ENCODE assay signal across 8 cellular contexts in the genomic region with DNA sequence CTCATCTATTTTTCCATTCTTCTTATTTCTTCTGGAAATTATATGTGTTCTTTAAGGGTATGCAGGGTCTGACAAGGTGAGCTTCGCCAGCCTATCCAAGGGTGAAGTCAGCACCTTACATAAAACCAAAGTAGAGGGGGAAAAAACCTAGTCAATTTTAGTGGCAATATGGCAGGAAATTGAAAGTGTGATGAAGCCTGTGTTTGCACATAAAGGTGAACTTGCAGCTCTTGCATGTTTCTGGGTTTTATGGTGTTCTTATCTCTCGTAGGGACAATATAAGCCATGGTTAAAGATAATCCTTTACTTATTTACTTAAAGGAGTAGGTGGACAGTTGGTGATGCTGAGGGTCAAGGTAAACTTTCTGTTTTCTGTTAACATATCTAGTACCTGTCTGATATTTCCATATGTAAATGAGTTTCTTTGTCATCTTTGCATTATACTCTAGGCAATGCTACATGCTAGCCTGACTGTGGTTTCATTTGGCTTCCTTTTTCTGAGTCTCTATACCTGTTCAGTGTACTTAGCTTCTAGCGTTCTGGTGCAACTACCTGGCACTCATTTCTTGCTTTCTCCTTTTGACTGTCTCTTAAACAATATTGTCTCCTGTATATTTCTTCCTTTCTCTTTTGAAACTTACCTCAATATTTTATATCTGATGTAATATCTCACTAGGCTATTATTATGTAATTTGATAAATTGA. TPM values are rescaled to one million over a fixed set of nuclear protein-coding genes. Genes with fewer than 3 reads are reported as not detected.
DNase-seq lines count a peak whose midpoint lies in the region; ATAC-seq and TF ChIP-seq lines count a peak whose summit lies in the region.

No MANE protein-coding gene starts in this region.

- H3K4me1 Mint-ChIP-seq in CD8-positive, alpha-beta T cell (ENCODE audit: low read depth): peaks cover 55% of the 10 kb centered on the region
- H3K4me1 Mint-ChIP-seq in activated CD4-positive, alpha-beta memory T cell treated with anti-CD3 and anti-CD28 coated beads for 36 hours (ENCODE audit: low read depth): peaks cover 45% of the 10 kb centered on the region
- no peaks in the 10 kb centered on the region for H3K4me1 Mint-ChIP-seq in neural progenitor cell

- H3K27ac Mint-ChIP-seq in CD8-positive, alpha-beta T cell: peak overlapping the region; percentile 70
- peak overlapping the region; percentile 76 for H3K27ac Mint-ChIP-seq in activated CD4-positive, alpha-beta memory T cell treated with anti-CD3 and anti-CD28 coated beads for 36 hours
- H3K27ac Mint-ChIP-seq in neural progenitor cell: no peak overlapping the region

- TF ChIP-seq CTCF in CD8-positive, alpha-beta T cell (IDR thresholded peaks at IDR 0.05): no peak
- no peak for TF ChIP-seq CTCF in neural progenitor cell (IDR thresholded peaks at IDR 0.05)

- peaks cover 52% of the 10 kb centered on the region for H3K79me2 ChIP-seq in neural progenitor cell (ENCODE audit: low read depth)

- H3K9me3 Mint-ChIP-seq in CD8-positive, alpha-beta T cell: peaks cover 11% of the 10 kb centered on the region
- H3K9me3 Mint-ChIP-seq in activated CD4-positive, alpha-beta memory T cell treated with anti-CD3 and anti-CD28 coated beads for 36 hours: peaks cover 6% of the 10 kb centered on the region
- H3K9me3 Mint-ChIP-seq in neural progenitor cell: peaks cover 13% of the 10 kb centered on the region

- H4K20me1 ChIP-seq in neural progenitor cell (ENCODE audit: low read depth): no peaks in the 10 kb centered on the region

- no peak overlapping the region for H3K27ac ChIP-seq in CD8-positive, alpha-beta T cell (ENCODE audit: low read depth, low read length)
- no peak overlapping the region for H3K27ac ChIP-seq in neural progenitor cell

- H3K36me3 Mint-ChIP-seq in CD8-positive, alpha-beta T cell: peaks cover 28% of the 10 kb centered on the region
- H3K36me3 Mint-ChIP-seq in activated CD4-positive, alpha-beta memory T cell treated with anti-CD3 and anti-CD28 coated beads for 36 hours: peaks cover 24% of the 10 kb centered on the region
- H3K36me3 Mint-ChIP-seq in neural progenitor cell: peaks cover 2% of the 10 kb centered on the region

- intact Hi-C loops in CD8-positive, alpha-beta T cell (cut with DNase I, micrococcal nuclease): no loop called here
- intact Hi-C loops in activated CD4-positive, alpha-beta memory T cell treated with anti-CD3 and anti-CD28 coated beads for 36 hours (cut with micrococcal nuclease): loop anchor here (1.0 to 5.0 kb wide), 6 partner anchors 9 to 401 kb away; no protein-coding TSS in a partner anchor
- intact Hi-C loops in cardiac septum (cut with DNase I): no loop called here

- H3K9ac ChIP-seq in neural progenitor cell: no peak overlapping the region

- no peak overlapping the region for H3K4me2 ChIP-seq in neural progenitor cell

- H3K4me1 ChIP-seq in CD8-positive, alpha-beta T cell (ENCODE audit: insufficient read depth, low read length): peaks cover 45% of the 10 kb centered on the region
- H3K4me1 ChIP-seq in neural progenitor cell: no peaks in the 10 kb centered on the region

- POLR2A ChIA-PET in CD8-positive, alpha-beta T cell (lab: Charles Lee): interaction anchor here (1.3 kb wide), 1 partner anchor 32 kb away, joined by 3 read pairs; no protein-coding TSS in a partner anchor
- POLR2A ChIA-PET in activated CD4-positive, alpha-beta memory T cell treated with anti-CD3 and anti-CD28 coated beads for 36 hours (lab: Charles Lee): interaction anchor here (0.5 to 4.0 kb wide), 3 partner anchors 29 to 56 kb away, joined by 3 to 25 read pairs (median 14); partner anchors contain the start of gene CCDC91

- DNase-seq in CD8-positive, alpha-beta T cell: no peak
- peak; percentile 16 for DNase-seq in activated CD4-positive, alpha-beta memory T cell treated with anti-CD3 and anti-CD28 coated beads for 36 hours
- no peak for DNase-seq in cardiac septum (ENCODE audit: low spot score)
- no peak for DNase-seq in NCI-H1092 (lab: John Stamatoyannopoulos, UW)
- no peak for DNase-seq in neural progenitor cell (ENCODE audit: low spot score)
- no peak for DNase-seq in kidney glomerular epithelial cell (lab: John Stamatoyannopoulos, UW)

- no peaks in the 10 kb centered on the region for H3K9me3 ChIP-seq in CD8-positive, alpha-beta T cell (ENCODE audit: low read length)
- no peaks in the 10 kb centered on the region for H3K9me3 ChIP-seq in neural progenitor cell (ENCODE audit: low read depth)

- H3K4me3 ChIP-seq in CD8-positive, alpha-beta T cell (ENCODE audit: low read depth, low read length): no peak overlapping the region
- no peak overlapping the region for H3K4me3 ChIP-seq in neural progenitor cell

- CTCF ChIA-PET in CD8-positive, alpha-beta T cell (lab: Charles Lee): no interaction called here
- CTCF ChIA-PET in activated CD4-positive, alpha-beta memory T cell treated with anti-CD3 and anti-CD28 coated beads for 36 hours (lab: Charles Lee): interaction anchor here (0.6 to 2.5 kb wide), 2 partner anchors 26 to 30 kb away, joined by 3 to 5 read pairs; no protein-coding TSS in a partner anchor

- no peaks in the 10 kb centered on the region for H3F3A ChIP-seq in neural progenitor cell (ENCODE audit: low read depth)

- H3K36me3 ChIP-seq in CD8-positive, alpha-beta T cell (ENCODE audit: insufficient read depth, low read length): no peaks in the 10 kb centered on the region
- H3K36me3 ChIP-seq in neural progenitor cell: no peaks in the 10 kb centered on the region

- no peaks in the 10 kb centered on the region for H3K27me3 ChIP-seq in CD8-positive, alpha-beta T cell (ENCODE audit: insufficient read depth, low read length)
- H3K27me3 ChIP-seq in neural progenitor cell: no peaks in the 10 kb centered on the region

- H3K4me3 Mint-ChIP-seq in CD8-positive, alpha-beta T cell: peak overlapping the region; percentile 65
- peak overlapping the region; percentile 42 for H3K4me3 Mint-ChIP-seq in activated CD4-positive, alpha-beta memory T cell treated with anti-CD3 and anti-CD28 coated beads for 36 hours
- no peak overlapping the region for H3K4me3 Mint-ChIP-seq in neural progenitor cell

- ATAC-seq in CD8-positive, alpha-beta T cell: peak; percentile 78
- ATAC-seq in GM19351 (IDR thresholded peaks at IDR 0.05; ENCODE audit: unreplicated experiment) (peak; percentile 93), HG03025 (IDR thresholded peaks at IDR 0.05; ENCODE audit: low FRiP score, unreplicated experiment) (peak; percentile 97)

- no peaks in the 10 kb centered on the region for H3K27me3 Mint-ChIP-seq in CD8-positive, alpha-beta T cell (ENCODE audit: low read depth)
- H3K27me3 Mint-ChIP-seq in activated CD4-positive, alpha-beta memory T cell treated with anti-CD3 and anti-CD28 coated beads for 36 hours: no peaks in the 10 kb centered on the region
- no peaks in the 10 kb centered on the region for H3K27me3 Mint-ChIP-seq in neural progenitor cell (ENCODE audit: insufficient read depth, low read depth)

- no peak overlapping the region for H2AFZ ChIP-seq in neural progenitor cell (replicated peaks)

RNA-seq across cellular contexts. Expression of gene CCDC91, which starts 32.9 kb away (rescaled TPM):
- total RNA-seq in CD8-positive, alpha-beta T cell: 10 to 100 TPM; 54.3 to 63.1 TPM
- total RNA-seq in activated CD4-positive, alpha-beta memory T cell treated with anti-CD3 and anti-CD28 coated beads for 36 hours: 10 to 100 TPM; 16.5 to 19.7 TPM
- 48.5 TPM for total RNA-seq in cardiac septum
- 24.8 and 35.8 TPM in 2 replicates for total RNA-seq in neural progenitor cell (ENCODE audit: low replicate concordance)
